ENCODE assay signal across 8 cellular contexts in the genomic region with DNA sequence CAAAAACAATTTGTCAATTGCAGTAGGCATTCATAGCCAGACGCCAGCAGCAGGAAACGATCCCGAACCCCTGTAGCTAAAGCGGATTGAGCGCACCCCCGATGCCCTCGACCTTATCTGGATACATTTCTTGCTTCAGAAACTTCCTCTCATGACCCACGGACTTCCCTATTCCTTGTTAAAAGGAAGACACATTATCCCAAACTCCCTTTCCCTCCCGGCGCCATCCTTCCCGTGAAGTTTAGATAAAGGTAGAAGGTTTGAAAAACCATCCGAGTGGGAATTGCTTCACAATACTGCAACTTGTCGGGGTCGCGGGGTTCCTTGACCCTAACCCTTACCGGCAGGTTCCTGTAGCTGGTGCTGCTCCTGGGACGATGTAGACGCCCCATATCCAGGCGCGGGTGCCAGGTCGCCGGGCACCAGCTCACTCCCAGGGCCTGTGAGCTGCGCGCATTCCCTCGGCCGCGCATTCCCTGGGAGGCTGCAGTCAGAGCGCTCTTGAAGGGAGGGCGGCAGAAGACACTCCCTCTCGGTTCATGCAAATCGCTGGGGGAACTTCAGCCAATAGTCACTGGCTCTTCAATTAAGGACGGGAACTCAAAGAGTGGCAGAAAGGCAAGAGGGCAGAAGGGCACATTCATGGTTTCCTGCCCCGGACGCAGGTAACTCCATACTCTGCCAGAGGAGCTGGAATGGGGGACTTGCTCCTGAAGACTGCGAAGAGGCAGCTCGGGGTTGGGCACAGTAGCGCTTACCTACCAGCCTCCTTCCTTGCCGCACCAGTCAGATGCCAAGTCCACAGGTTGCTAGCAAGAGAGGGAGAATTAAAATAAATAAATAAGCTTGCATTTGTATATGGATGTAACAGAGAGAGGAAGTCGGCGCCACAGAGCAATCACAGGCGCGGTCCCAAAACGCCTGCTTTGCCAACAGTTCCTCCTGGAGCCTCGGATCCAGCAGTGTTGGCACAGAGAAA. TPM values are rescaled to one million over a fixed set of nuclear protein-coding genes. Genes with fewer than 3 reads are reported as not detected.
DNase-seq lines count a peak whose midpoint lies in the region; ATAC-seq and TF ChIP-seq lines count a peak whose summit lies in the region.

No MANE protein-coding gene starts in this region.

- H3K27me3 ChIP-seq in HUES64 (ENCODE audit: insufficient read depth, low read length), result peaks cover 51% of the 10 kb centered on the region
- H3K27me3 ChIP-seq in cardiac muscle cell, result peaks cover 37% of the 10 kb centered on the region
- H3K27me3 ChIP-seq in parathyroid adenoma (ENCODE audit: control insufficient read depth, insufficient read depth, low read length), result no peaks in the 10 kb centered on the region
- H3K27me3 ChIP-seq in Karpas-422 (ENCODE audit: low read length), result no peaks in the 10 kb centered on the region

- H3K9me3 ChIP-seq in HUES64 (ENCODE audit: insufficient read depth, low read depth, low read length) (no peaks in the 10 kb centered on the region), cardiac muscle cell (ENCODE audit: low read depth) (no peaks in the 10 kb centered on the region), parathyroid adenoma (ENCODE audit: control insufficient read depth, low read length) (no peaks in the 10 kb centered on the region), Karpas-422 (ENCODE audit: low read length) (no peaks in the 10 kb centered on the region)

- H2AFZ ChIP-seq in parathyroid adenoma (no peak overlapping the region), Karpas-422 (ENCODE audit: low read length) (no peak overlapping the region)

- H3K4me3 ChIP-seq in HUES64 (ENCODE audit: low read length) (peak overlapping the region; percentile 73), cardiac muscle cell (peak overlapping the region; percentile 52), parathyroid adenoma (ENCODE audit: low read depth, low read length) (peak overlapping the region; percentile 40), Karpas-422 (ENCODE audit: low read length) (no peak overlapping the region)

- DNase-seq in SK-N-DZ (ENCODE audit: low spot score), result peak; percentile 64
- peak; percentile 17 to 90 for DNase-seq in cardiac muscle cell (ENCODE audit: low read depth in 1 of 2, low spot score in 1 of 2)
- DNase-seq in Karpas-422, result no peak
- DNase-seq in stimulated activated naive CD4-positive, alpha-beta T cell treated with Interleukin-2 at 50 U/mL for 16 hours (lab: John Stamatoyannopoulos, UW), result no peak
- DNase-seq in NOMO-1 (lab: John Stamatoyannopoulos, UW; ENCODE audit: unreplicated experiment in 2 of 2), result no peak

- H3K27ac ChIP-seq in HUES64 (ENCODE audit: low read depth, low read length) (no peak overlapping the region), cardiac muscle cell (no peak overlapping the region), parathyroid adenoma (no peak overlapping the region), Karpas-422 (ENCODE audit: low read length) (no peak overlapping the region)

- no peak for ATAC-seq in GM18867 (IDR thresholded peaks at IDR 0.05; ENCODE audit: unreplicated experiment)

- under 1% methylated on average over 44 of the region's 44 CpGs for WGBS in HUES64

- H3K9me2 ChIP-seq in Karpas-422 (replicated peaks; ENCODE audit: insufficient read depth, low read length), result no peaks in the 10 kb centered on the region

- H4K20me1 ChIP-seq in Karpas-422 (ENCODE audit: insufficient read depth, low read depth, low read length), result no peaks in the 10 kb centered on the region

- H3K4me2 ChIP-seq in parathyroid adenoma (ENCODE audit: low read length) (peak overlapping the region; percentile 75), Karpas-422 (ENCODE audit: low read depth, low read length, poor library complexity, severe bottlenecking) (no peak overlapping the region)

- no peaks in the 10 kb centered on the region for H3K79me2 ChIP-seq in parathyroid adenoma
- no peaks in the 10 kb centered on the region for H3K79me2 ChIP-seq in Karpas-422 (ENCODE audit: low read length)

- peak overlapping the region; percentile 27 for H3K9ac ChIP-seq in HUES64 (ENCODE audit: low read depth, low read length)
- no peak overlapping the region for H3K9ac ChIP-seq in parathyroid adenoma
- H3K9ac ChIP-seq in Karpas-422 (ENCODE audit: low read length), result no peak overlapping the region

- H3K4me1 ChIP-seq in HUES64 (ENCODE audit: insufficient read depth, low read length) (peaks cover 3% of the 10 kb centered on the region; the same call in 1 of the 2 replicates), cardiac muscle cell (ENCODE audit: low read depth) (no peaks in the 10 kb centered on the region), parathyroid adenoma (no peaks in the 10 kb centered on the region), Karpas-422 (ENCODE audit: low read length) (no peaks in the 10 kb centered on the region)

- no peak for TF ChIP-seq CTCF in cardiac muscle cell (IDR thresholded peaks at IDR 0.05; ENCODE audit: low read depth, low read length)
- TF ChIP-seq CTCF in parathyroid adenoma (IDR thresholded peaks at IDR 0.05), result no peak

- H3K36me3 ChIP-seq in HUES64 (ENCODE audit: insufficient read depth, low read length), result no peaks in the 10 kb centered on the region
- no peaks in the 10 kb centered on the region for H3K36me3 ChIP-seq in cardiac muscle cell
- H3K36me3 ChIP-seq in parathyroid adenoma (ENCODE audit: control insufficient read depth, insufficient read depth, low read length), result no peaks in the 10 kb centered on the region
- no peaks in the 10 kb centered on the region for H3K36me3 ChIP-seq in Karpas-422 (ENCODE audit: insufficient read depth, low read length)

RNA-seq across cellular contexts. Expression of gene PCDH20, which starts 0.7 kb away (rescaled TPM):
- polyA plus RNA-seq in HUES64 (2013, experiment 1 of 2), result 1.1 TPM
- 1.3 TPM for polyA plus RNA-seq in HUES64 (2013, experiment 2 of 2)
- 0.86 and 1.4 TPM in 2 replicates for polyA plus RNA-seq in SK-N-DZ (2014; cell fraction: cytosol; rRNA removed)
- 0.70 and 0.86 TPM in 2 replicates for polyA plus RNA-seq in SK-N-DZ (2014; cell fraction: nucleus; rRNA removed)
- 7.3 and 12.6 TPM in 2 replicates for total RNA-seq in cardiac muscle cell
- 6.5 and 8.6 TPM in 2 replicates for polyA plus RNA-seq in cardiac muscle cell
- not detected in 2 replicates for total RNA-seq in Karpas-422 (2014; rRNA removed; shearing (Covaris generic); ENCODE audit: low replicate concordance)

Comparison
In these comparisons a context has a peak if more than half of its experiments do, and no peak if none do; other contexts are left out.
1. DNase-seq: peak in SK-N-DZ (single experiment) and cardiac muscle cell (2 of 2); none in Karpas-422 (single experiment), stimulated activated naive CD4-positive, alpha-beta T cell treated with Interleukin-2 at 50 U/mL for 16 hours (single experiment) and NOMO-1 (0 of 2).